23 cellular contexts compared by ENCODE assay signal in the genomic region with DNA sequence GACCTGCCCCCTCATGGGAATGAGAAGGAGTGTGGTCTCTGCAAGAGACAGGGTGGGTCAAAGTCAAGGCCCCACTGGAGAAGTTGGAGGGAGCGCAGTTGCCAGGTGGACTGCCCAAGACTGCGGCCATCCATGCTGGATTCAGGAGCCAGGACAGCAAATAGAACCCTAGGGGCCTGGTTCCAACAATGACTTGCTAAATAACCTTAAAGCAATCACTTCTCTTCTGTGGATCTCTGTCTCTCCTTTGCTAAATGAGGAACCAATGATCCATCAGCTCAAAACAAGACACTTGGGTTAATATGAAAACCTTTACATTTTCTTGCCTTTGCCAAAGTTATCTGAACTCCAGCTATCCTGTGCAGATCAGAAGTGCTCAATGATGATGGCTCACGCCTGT. TPM values are rescaled to one million over a fixed set of nuclear protein-coding genes. Genes with fewer than 3 reads are reported as not detected.
DNase-seq lines count a peak whose midpoint lies in the region; ATAC-seq, FAIRE-seq and TF ChIP-seq lines count a peak whose summit lies in the region.
"Had no signal": no experiment of that assay in that cellular context is flagged by ENCODE, and none has a peak within 500 bp of the region (broad histone marks: within the 10 kb centered on the region; RNA-seq: fewer than 3 reads in every experiment).

No MANE protein-coding gene starts in this region.

- no peaks in the 10 kb centered on the region for H3K23me2 ChIP-seq in H1 (ENCODE audit: low read depth, low read length)

- H3K56ac ChIP-seq in H1 (replicated peaks; ENCODE audit: insufficient read length, low read depth, low read length): no peak overlapping the region

- no peaks in the 10 kb centered on the region for H3K36me3 ChIP-seq in H1 (ENCODE audit: control insufficient read depth in 2 of 4, insufficient read depth in 4 of 4, low read length in 3 of 4)
- H3K36me3 ChIP-seq: BLaER1 treated with 17β-estradiol and CSF1 and Interleukin-3, amounts not matched to agents 10 nM and 100 nM had no signal

- no peak overlapping the region for H4K91ac ChIP-seq in H1 (replicated peaks; ENCODE audit: insufficient read length, low read length)

- no peak overlapping the region for H2BK15ac ChIP-seq in H1 (ENCODE audit: low read length)

- 98% methylated on average over 3 of the region's 3 CpGs; no CpG with 5 or more reads in 1 of the 2 experiments for WGBS in H1 (ENCODE audit: extremely low coverage in 1 of 2, insufficient coverage in 1 of 2, insufficient read length in 1 of 2, insufficient replicate concordance in 2 of 2, low coverage in 1 of 2, low lambda C conversion rate in 2 of 2, missing lambda C conversion rate in 1 of 2), 2 experiments

- peaks cover 0 to 3% (median 0%) of the 10 kb centered on the region in 4 experiments; a peak in 1 of 7 replicates for H3K4me1 ChIP-seq in H1 (replicated peaks in 1 of 4; ENCODE audit: control insufficient read depth in 3 of 4, insufficient read depth in 4 of 4, low read length in 3 of 4)

- H3K27me3 ChIP-seq in H1 (replicated peaks in 1 of 4; ENCODE audit: control insufficient read depth in 3 of 4, extremely low read depth in 1 of 4, insufficient read depth in 3 of 4, low read length in 3 of 4): no peaks in the 10 kb centered on the region
- H3K27me3 ChIP-seq: BLaER1 treated with 17β-estradiol and CSF1 and Interleukin-3, amounts not matched to agents 10 nM and 100 nM had no signal

- H3K27ac Mint-ChIP-seq in CD14-positive monocyte (peak overlapping the region in 1 of 7 donors; percentile 92), progenitor cell of endocrine pancreas (peak overlapping the region; percentile 62)
- H3K27ac Mint-ChIP-seq: B cell; CD4-positive, CD25-positive, alpha-beta regulatory T cell had no signal

- intact Hi-C loops in CD14-positive monocyte (cut with micrococcal nuclease): no loop called here

- no peak overlapping the region for H3K27ac ChIP-seq in H1 (ENCODE audit: low read depth, low read length)
- H3K27ac ChIP-seq: BLaER1 treated with 17β-estradiol and CSF1 and Interleukin-3, amounts not matched to agents 10 nM and 100 nM; GM23248 had no signal

- CTCF ChIA-PET in H1 (lab: Charles Lee; ENCODE audit: partially characterized antibody): interaction anchor here (0.6 to 0.9 kb wide), 2 partner anchors 35 to 292 kb away, joined by 3 to 4 read pairs; no protein-coding TSS in a partner anchor

- no peak overlapping the region for H3K4me3 ChIP-seq in H1 (ENCODE audit: extremely low read depth in 1 of 4, insufficient read depth in 2 of 4, low read depth in 3 of 4, low read length in 4 of 4)
- H3K4me3 ChIP-seq: BLaER1 treated with 17β-estradiol and CSF1 and Interleukin-3, amounts not matched to agents 10 nM and 100 nM; GM12878; GM23248 had no signal

- H3K4me3 Mint-ChIP-seq in CD14-positive monocyte (no peak overlapping the region), progenitor cell of endocrine pancreas (ENCODE audit: low read depth) (no peak overlapping the region)
- H3K4me3 Mint-ChIP-seq: B cell; CD4-positive, CD25-positive, alpha-beta regulatory T cell; CD8-positive, alpha-beta memory T cell had no signal

- no peak overlapping the region for H2AK5ac ChIP-seq in H1 (ENCODE audit: low read depth, low read length)

- H2BK120ac ChIP-seq in H1 (replicated peaks; ENCODE audit: low read depth, low read length): no peak overlapping the region

- no peaks in the 10 kb centered on the region for H3K79me1 ChIP-seq in H1 (ENCODE audit: low read depth, low read length)

- H3K9me3 ChIP-seq in H1 (ENCODE audit: insufficient read depth in 2 of 2, low read depth in 1 of 2, low read length in 1 of 2): no peaks in the 10 kb centered on the region
- H3K9me3 ChIP-seq: BLaER1 treated with 17β-estradiol and CSF1 and Interleukin-3, amounts not matched to agents 10 nM and 100 nM had no signal

- no peak for TF ChIP-seq RAD21 in H1 (IDR thresholded peaks at IDR 0.05 in 1 of 2, conservative IDR thresholded peaks at IDR 0.05 in 1 of 2; ENCODE audit: low read depth in 2 of 2, low read length in 2 of 2)

- TF ChIP-seq EP300 in H1 (IDR thresholded peaks at IDR 0.05; ENCODE audit: borderline replicate concordance in 1 of 2, low read depth in 2 of 2, low read length in 2 of 2): no peak

- H4K5ac ChIP-seq in H1 (ENCODE audit: insufficient read length, low read depth, low read length): no peak overlapping the region

- DNase-seq in NOMO-1 treated with DMSO at 0.1 percent for 48 hours (lab: John Stamatoyannopoulos, UW; ENCODE audit: unreplicated experiment): peak; percentile 48
- no peak for DNase-seq in NOMO-1 treated with dmso at 0.1 percent for 144 hours (lab: John Stamatoyannopoulos, UW; ENCODE audit: unreplicated experiment)
- peak; percentile 12 for DNase-seq in CD14-positive monocyte (ENCODE audit: low spot score)
- no peak for DNase-seq in H1 (ENCODE audit: low read depth in 1 of 2, low spot score in 2 of 2)
- no peak for DNase-seq in progenitor cell of endocrine pancreas (ENCODE audit: low spot score, unreplicated experiment)
- no peak for DNase-seq in central memory CD4-positive, alpha-beta T cell
- DNase-seq in HK-2 (ENCODE audit: unreplicated experiment): no peak
- DNase-seq: 8988T; CD4-positive, CD25-positive, alpha-beta regulatory T cell; CD8-positive, alpha-beta memory T cell; COR-L47; DMS 273 treated with DMSO at 0.1 percent for 48 hours; DMS53; DND-41; EL; GM23248; HCEC 1CT had no signal

- H3K36me3 Mint-ChIP-seq in CD14-positive monocyte (no peaks in the 10 kb centered on the region), progenitor cell of endocrine pancreas (ENCODE audit: insufficient read depth) (no peaks in the 10 kb centered on the region)
- H3K36me3 Mint-ChIP-seq: CD4-positive, CD25-positive, alpha-beta regulatory T cell; CD8-positive, alpha-beta memory T cell had no signal

- no peak overlapping the region for H3K4ac ChIP-seq in H1 (replicated peaks; ENCODE audit: insufficient read length, low read depth, low read length)

- no peaks in the 10 kb centered on the region for H3K79me2 ChIP-seq in H1 (ENCODE audit: control insufficient read depth in 1 of 2, insufficient read depth in 2 of 2, low read length in 2 of 2)

- H3K9me3 Mint-ChIP-seq in CD14-positive monocyte (peaks cover 0 to 2% (median 0%) of the 10 kb centered on the region in 7 donors), progenitor cell of endocrine pancreas (ENCODE audit: low read depth) (no peaks in the 10 kb centered on the region)
- H3K9me3 Mint-ChIP-seq: CD8-positive, alpha-beta memory T cell had no signal

- no peaks in the 10 kb centered on the region for H4K20me1 ChIP-seq in H1 (replicated peaks in 1 of 2; ENCODE audit: control insufficient read depth in 1 of 2, insufficient read depth in 2 of 2, low read length in 2 of 2)
- H4K20me1 ChIP-seq: BLaER1 treated with 17β-estradiol and CSF1 and Interleukin-3, amounts not matched to agents 10 nM and 100 nM had no signal

- POLR2A ChIA-PET in H1 (lab: Charles Lee; ENCODE audit: partially characterized antibody): interaction anchor here (5.6 kb wide), 1 partner anchor 12 kb away, joined by 32 read pairs; a partner anchor contains a TSS

- peaks cover 31% of the 10 kb centered on the region for H3K4me1 Mint-ChIP-seq in CD14-positive monocyte
- peaks cover 4% of the 10 kb centered on the region for H3K4me1 Mint-ChIP-seq in progenitor cell of endocrine pancreas (ENCODE audit: low read depth)
- H3K4me1 Mint-ChIP-seq: B cell; CD4-positive, CD25-positive, alpha-beta regulatory T cell; CD8-positive, alpha-beta memory T cell had no signal

- TF ChIP-seq CTCF in CD14-positive monocyte (IDR thresholded peaks at IDR 0.05): no peak
- TF ChIP-seq CTCF in H1 (IDR thresholded peaks at IDR 0.05; ENCODE audit: control extremely low read depth in 1 of 3, insufficient read depth in 1 of 3, low read depth in 1 of 3, low read length in 3 of 3): no peak
- TF ChIP-seq CTCF in progenitor cell of endocrine pancreas (IDR thresholded peaks at IDR 0.05; ENCODE audit: unreplicated experiment): no peak

- 0 out of 2 replicates have a peak overlapping the region, but pooled peaks have one; percentile 12 for H2AFZ ChIP-seq in H1 (ENCODE audit: low read length)
- H2AFZ ChIP-seq: GM23248 had no signal

- H3K9ac ChIP-seq in H1 (replicated peaks in 1 of 4; ENCODE audit: extremely low read depth in 1 of 4, low read depth in 3 of 4, low read length in 3 of 4): no peak overlapping the region
- H3K9ac ChIP-seq: BLaER1 treated with 17β-estradiol and CSF1 and Interleukin-3, amounts not matched to agents 10 nM and 100 nM; GM23248 had no signal

- no peak for TF ChIP-seq POLR2A in H1 (IDR thresholded peaks at IDR 0.05; ENCODE audit: control extremely low read depth in 1 of 2, low read depth in 2 of 2, low read length in 2 of 2)

- H2BK20ac ChIP-seq in H1 (ENCODE audit: low read length): no peak overlapping the region

- H4K8ac ChIP-seq in H1 (ENCODE audit: extremely low read depth, insufficient read depth, low read length): no peak overlapping the region

- no peak overlapping the region for H3K23ac ChIP-seq in H1 (ENCODE audit: insufficient read length)

- no peak for FAIRE-seq in H1 (lab: Jason Lieb, UNC)
- FAIRE-seq: GM12878, GM19239, H54 had no signal

- no peak overlapping the region for H3K18ac ChIP-seq in H1 (ENCODE audit: extremely low read depth, low read length)

- H3K27me3 Mint-ChIP-seq in CD14-positive monocyte (ENCODE audit: low read depth in 3 of 3) (peaks cover 0 to 6% (median 1%) of the 10 kb centered on the region in 3 donors), progenitor cell of endocrine pancreas (peaks cover 7% of the 10 kb centered on the region)

- no peak overlapping the region for H2BK5ac ChIP-seq in H1 (ENCODE audit: low read depth, low read length)

- no peak overlapping the region for H3K14ac ChIP-seq in H1 (ENCODE audit: insufficient read length)

- H2BK12ac ChIP-seq in H1 (ENCODE audit: low read depth, low read length): no peak overlapping the region

- no peak for ATAC-seq in HG02840 (IDR thresholded peaks at IDR 0.05; ENCODE audit: low FRiP score, unreplicated experiment)
- ATAC-seq: GM12878 had no signal

- no peak overlapping the region for H3K4me2 ChIP-seq in H1 (ENCODE audit: insufficient read depth in 1 of 2, low read depth in 2 of 2, low read length in 2 of 2)
- H3K4me2 ChIP-seq: BLaER1 treated with 17β-estradiol and CSF1 and Interleukin-3, amounts not matched to agents 10 nM and 100 nM had no signal

RNA-seq across cellular contexts. Expression of a gene that starts 12.6 kb away (rescaled TPM):
- 10 to 100 TPM in 1 of 2 donors, 1 to 10 TPM in 1; 6.9 to 12.2 TPM for polyA plus RNA-seq in CD14-positive monocyte
- 241 and 244 TPM in 2 replicates for total RNA-seq in H1 (2021; fragmentation: NEBNext Ultra II Directional; extraction: Animal tissue kit (Norgen Biotek cat#: 25700))
- polyA plus RNA-seq in H1 (2011; rRNA removed): 57.2 and 62.9 TPM in 2 replicates
- polyA plus RNA-seq in H1 (2011; cell fraction: cytosol; rRNA removed): 78.4 TPM
- 44.9 TPM for polyA plus RNA-seq in H1 (2011; cell fraction: nucleus; rRNA removed)
- 133 to 194 TPM (median 144 TPM) in 4 replicates for polyA plus RNA-seq in H1 (2012, experiment 1 of 2)
- polyA plus RNA-seq in H1 (2012, experiment 2 of 2): 49.5 TPM
- 120 TPM for polyA plus RNA-seq in H1 (2013, experiment 1 of 2)
- 119 TPM for polyA plus RNA-seq in H1 (2013, experiment 2 of 2)
- 96.5 and 98.8 TPM in 2 replicates for polyA minus RNA-seq in H1 (2011; rRNA and poly(A)+ RNA removed)
- polyA minus RNA-seq in H1 (2011; cell fraction: cytosol; rRNA and poly(A)+ RNA removed): 105 TPM
- polyA minus RNA-seq in H1 (2011; cell fraction: nucleus; rRNA and poly(A)+ RNA removed): 54.5 TPM
- 132 and 136 TPM in 2 replicates for total RNA-seq in progenitor cell of endocrine pancreas

RNA-seq across cellular contexts. Expression of a gene that starts 38.1 kb away (rescaled TPM):
- under 1 TPM; 0.48 to 0.56 TPM for polyA plus RNA-seq in CD14-positive monocyte
- total RNA-seq in H1 (2021; fragmentation: NEBNext Ultra II Directional; extraction: Animal tissue kit (Norgen Biotek cat#: 25700)): 10.8 and 11.8 TPM in 2 replicates
- 27.5 and 30.8 TPM in 2 replicates for polyA plus RNA-seq in H1 (2011; rRNA removed)
- 22.9 TPM for polyA plus RNA-seq in H1 (2011; cell fraction: cytosol; rRNA removed)
- polyA plus RNA-seq in H1 (2011; cell fraction: nucleus; rRNA removed): 48.5 TPM
- polyA plus RNA-seq in H1 (2012, experiment 1 of 2): 11.6 to 24.9 TPM (median 20.9 TPM) in 4 replicates
- 16.4 TPM for polyA plus RNA-seq in H1 (2012, experiment 2 of 2)
- 14.0 TPM for polyA plus RNA-seq in H1 (2013, experiment 1 of 2)
- polyA plus RNA-seq in H1 (2013, experiment 2 of 2): 14.2 TPM
- 11.1 and 13.8 TPM in 2 replicates for polyA minus RNA-seq in H1 (2011; rRNA and poly(A)+ RNA removed)
- 6.3 TPM for polyA minus RNA-seq in H1 (2011; cell fraction: cytosol; rRNA and poly(A)+ RNA removed)
- 8.1 TPM for polyA minus RNA-seq in H1 (2011; cell fraction: nucleus; rRNA and poly(A)+ RNA removed)
- 7.4 and 10.7 TPM in 2 replicates for total RNA-seq in progenitor cell of endocrine pancreas
- total RNA-seq: B cell; CD4-positive, CD25-positive, alpha-beta regulatory T cell had no signal

RNA-seq across cellular contexts. Expression of a gene that starts 53.4 kb away (rescaled TPM):
- 10 to 100 TPM; 10.4 to 12.1 TPM for polyA plus RNA-seq in CD14-positive monocyte
- total RNA-seq in H1 (2021; fragmentation: NEBNext Ultra II Directional; extraction: Animal tissue kit (Norgen Biotek cat#: 25700)): 1.4 and 1.5 TPM in 2 replicates
- polyA plus RNA-seq in H1 (2011; rRNA removed): 2.4 and 4.0 TPM in 2 replicates
- polyA plus RNA-seq in H1 (2011; cell fraction: cytosol; rRNA removed): 2.0 TPM
- polyA plus RNA-seq in H1 (2011; cell fraction: nucleus; rRNA removed): 2.0 TPM
- polyA plus RNA-seq in H1 (2012, experiment 1 of 2): 1.1 to 3.8 TPM (median 2.8 TPM) in 4 replicates
- 14.2 TPM for polyA plus RNA-seq in H1 (2012, experiment 2 of 2)
- 7.1 TPM for polyA plus RNA-seq in H1 (2013, experiment 1 of 2)
- 6.4 TPM for polyA plus RNA-seq in H1 (2013, experiment 2 of 2)
- polyA minus RNA-seq in H1 (2011; rRNA and poly(A)+ RNA removed): 1.8 and 3.0 TPM in 2 replicates
- 2.8 TPM for polyA minus RNA-seq in H1 (2011; cell fraction: cytosol; rRNA and poly(A)+ RNA removed)
- polyA minus RNA-seq in H1 (2011; cell fraction: nucleus; rRNA and poly(A)+ RNA removed): 2.1 TPM
- total RNA-seq in progenitor cell of endocrine pancreas: not detected in 2 replicates

Comparison
In these comparisons a context has a peak if more than half of its experiments do, and no peak if none do; other contexts are left out.
1. DNase-seq: peak in NOMO-1 treated with DMSO at 0.1 percent for 48 hours (single experiment) and CD14-positive monocyte (single experiment); none in NOMO-1 treated with dmso at 0.1 percent for 144 hours (single experiment), H1 (0 of 2), progenitor cell of endocrine pancreas (single experiment), central memory CD4-positive, alpha-beta T cell (single experiment) and HK-2 (single experiment).